In genomic region chr2:224004105-224004715, GRCh38 we compare ENCODE assay signal across 19 cellular contexts. TPM values are rescaled to one million over a fixed set of nuclear protein-coding genes. Genes with fewer than 3 reads are reported as not detected.
A peak's percentile ranks its signal among the peaks of the same experiment; 100 is the strongest.
DNase-seq lines count a peak whose midpoint lies in the region; ATAC-seq lines count a peak whose summit lies in the region.
"Had no signal": no experiment of that assay in that cellular context is flagged by ENCODE, and none has a peak within 500 bp of the region (broad histone marks: within the 10 kb centered on the region; RNA-seq: fewer than 3 reads in every experiment).

No MANE protein-coding gene starts in this region.

- H3K9ac ChIP-seq in skeletal muscle tissue (ENCODE audit: low read depth in 1 of 3, low read length in 3 of 3) = peak overlapping the region in 2 of 3 donors; percentile 35 to 51
- H3K9ac ChIP-seq in Karpas-422 (ENCODE audit: low read length) = no peak overlapping the region

- DNase-seq in NCI-H69 (lab: John Stamatoyannopoulos, UW) (peak; percentile 10), caudate nucleus (lab: John Stamatoyannopoulos, UW) (peak in 13 of 61 donors; percentile 7 to 66 (median 17)), iris pigment epithelial cell (ENCODE audit: low read depth) (peak; percentile 21), COR-L47 (lab: John Stamatoyannopoulos, UW) (no peak), Karpas-422 (no peak)
- DNase-seq in activated naive CD8-positive, alpha-beta T cell treated with anti-CD3 and anti-CD28 coated beads, Interleukin-2, amount 50 U/mL, for 24 hours = no peak
- DNase-seq: activated CD4-positive, alpha-beta T cell treated with anti-CD3 and anti-CD28 coated beads for 1 hour; effector memory CD4-positive, alpha-beta T cell; foreskin keratinocyte; kidney glomerular epithelial cell; NCI-H774; stimulated activated CD4-positive, alpha-beta T cell treated with anti-CD3 and anti-CD28 coated beads, Interleukin-4, amount 100 ng/mL, for 24 hours had no signal

- H3K27me3 ChIP-seq in skeletal muscle tissue (ENCODE audit: control insufficient read depth in 3 of 3, insufficient read depth in 3 of 3, low read length in 3 of 3) (peaks cover 0 to 2% (median 0%) of the 10 kb centered on the region in 3 donors), Karpas-422 (ENCODE audit: low read length) (no peaks in the 10 kb centered on the region)
- H3K27me3 ChIP-seq: cardiac muscle cell, foreskin keratinocyte had no signal

- H2AFZ ChIP-seq in Karpas-422 (ENCODE audit: low read length) = no peak overlapping the region

- H3K9me2 ChIP-seq in Karpas-422 (replicated peaks; ENCODE audit: insufficient read depth, low read length) = no peaks in the 10 kb centered on the region

- no peak overlapping the region for H3K27ac Mint-ChIP-seq in activated naive CD8-positive, alpha-beta T cell treated with anti-CD3 and anti-CD28 coated beads, Interleukin-2, amount 50 U/mL, for 24 hours
- H3K27ac Mint-ChIP-seq: B cell had no signal

- no peaks in the 10 kb centered on the region for H3K9me3 ChIP-seq in skeletal muscle tissue (ENCODE audit: control insufficient read depth in 3 of 3, low read length in 3 of 3)
- H3K9me3 ChIP-seq in Karpas-422 (ENCODE audit: low read length) = no peaks in the 10 kb centered on the region

- H3K27ac ChIP-seq in caudate nucleus (ENCODE audit: low read depth, low read length) = peak overlapping the region; percentile 31
- H3K27ac ChIP-seq in skeletal muscle tissue (ENCODE audit: low read depth, low read length) = peak overlapping the region; percentile 10
- H3K27ac ChIP-seq in Karpas-422 (ENCODE audit: low read length) = no peak overlapping the region
- H3K27ac ChIP-seq: cardiac muscle cell, foreskin keratinocyte, skin epidermis had no signal

- peak overlapping the region in 1 of 3 donors; percentile 14 for H3K4me3 ChIP-seq in skeletal muscle tissue (ENCODE audit: low read length in 3 of 3)
- H3K4me3 ChIP-seq in Karpas-422 (ENCODE audit: low read length) = no peak overlapping the region
- H3K4me3 ChIP-seq: cardiac muscle cell, skin epidermis had no signal

- H3K27me3 Mint-ChIP-seq in activated naive CD8-positive, alpha-beta T cell treated with anti-CD3 and anti-CD28 coated beads, Interleukin-2, amount 50 U/mL, for 24 hours = no peaks in the 10 kb centered on the region
- H3K27me3 Mint-ChIP-seq: B cell had no signal

- no peak for ATAC-seq in GM19351 (IDR thresholded peaks at IDR 0.05; ENCODE audit: unreplicated experiment)
- no peak for ATAC-seq in activated naive CD8-positive, alpha-beta T cell treated with anti-CD3 and anti-CD28 coated beads, Interleukin-2, amount 50 U/mL, for 24 hours
- ATAC-seq: foreskin keratinocyte, Panc1, SK-N-SH treated with all-trans-retinoic acid at 6 μM for 48 hours had no signal

- no peaks in the 10 kb centered on the region for H3K4me1 Mint-ChIP-seq in activated naive CD8-positive, alpha-beta T cell treated with anti-CD3 and anti-CD28 coated beads, Interleukin-2, amount 50 U/mL, for 24 hours
- H3K4me1 Mint-ChIP-seq: B cell had no signal

- no peaks in the 10 kb centered on the region for H4K20me1 ChIP-seq in Karpas-422 (ENCODE audit: insufficient read depth, low read depth, low read length)

- peaks cover 12% of the 10 kb centered on the region for H3K36me3 Mint-ChIP-seq in activated naive CD8-positive, alpha-beta T cell treated with anti-CD3 and anti-CD28 coated beads, Interleukin-2, amount 50 U/mL, for 24 hours (ENCODE audit: low read depth)

- no peaks in the 10 kb centered on the region for H3K79me2 ChIP-seq in Karpas-422 (ENCODE audit: low read length)

- H3K4me1 ChIP-seq in skeletal muscle tissue (ENCODE audit: control insufficient read depth in 3 of 3, insufficient read depth in 3 of 3, low read length in 3 of 3) (peaks cover 14 to 32% (median 19%) of the 10 kb centered on the region in 3 donors), Karpas-422 (ENCODE audit: low read length) (no peaks in the 10 kb centered on the region)
- H3K4me1 ChIP-seq: foreskin keratinocyte had no signal

- H3K36me3 ChIP-seq in skeletal muscle tissue (ENCODE audit: control insufficient read depth in 3 of 3, insufficient read depth in 3 of 3, low read length in 3 of 3) = no peaks in the 10 kb centered on the region
- H3K36me3 ChIP-seq in Karpas-422 (ENCODE audit: insufficient read depth, low read length) = no peaks in the 10 kb centered on the region
- H3K36me3 ChIP-seq: cardiac muscle cell had no signal

- H3K4me3 Mint-ChIP-seq in activated naive CD8-positive, alpha-beta T cell treated with anti-CD3 and anti-CD28 coated beads, Interleukin-2, amount 50 U/mL, for 24 hours = no peak overlapping the region
- H3K4me3 Mint-ChIP-seq: B cell had no signal

- no peaks in the 10 kb centered on the region for H3K9me3 Mint-ChIP-seq in activated naive CD8-positive, alpha-beta T cell treated with anti-CD3 and anti-CD28 coated beads, Interleukin-2, amount 50 U/mL, for 24 hours

- H3K4me2 ChIP-seq in Karpas-422 (ENCODE audit: low read depth, low read length, poor library complexity, severe bottlenecking) = no peak overlapping the region

RNA-seq across cellular contexts. Expression of gene SERPINE2, which starts 34.9 kb away (rescaled TPM):
- 33.4 TPM for total RNA-seq in skeletal muscle tissue
- total RNA-seq in Karpas-422 (2014; rRNA removed; shearing (Covaris generic); ENCODE audit: low replicate concordance) = 6.8 and 14.5 TPM in 2 replicates

RNA-seq across cellular contexts. Expression of gene MRPL44, which starts 46.9 kb away (rescaled TPM):
- 30.3 TPM for total RNA-seq in skeletal muscle tissue
- total RNA-seq in Karpas-422 (2014; rRNA removed; shearing (Covaris generic); ENCODE audit: low replicate concordance) = 26.8 and 34.9 TPM in 2 replicates

RNA-seq across cellular contexts. Expression of gene WDFY1, which starts 59.1 kb away (rescaled TPM):
- total RNA-seq in skeletal muscle tissue = 38.1 TPM
- total RNA-seq in Karpas-422 (2014; rRNA removed; shearing (Covaris generic); ENCODE audit: low replicate concordance) = 21.9 and 34.7 TPM in 2 replicates

Comparison
In these comparisons a context has a peak if more than half of its experiments do, and no peak if none do; other contexts are left out.
1. DNase-seq: peak in NCI-H69 (single experiment) and iris pigment epithelial cell (single experiment); none in COR-L47 (single experiment), activated naive CD8-positive, alpha-beta T cell treated with anti-CD3 and anti-CD28 coated beads, Interleukin-2, amount 50 U/mL, for 24 hours (single experiment) and Karpas-422 (single experiment).